1 cellular context compared by ENCODE assay signal in genomic region chr4:1999308-1999707, GRCh38. TPM values are rescaled to one million over a fixed set of nuclear protein-coding genes. Genes with fewer than 3 reads are reported as not detected.
"Had no signal": no experiment of that assay in that cellular context is flagged by ENCODE, and none has a peak within 500 bp of the region (broad histone marks: within the 10 kb centered on the region; RNA-seq: fewer than 3 reads in every experiment).

No MANE protein-coding gene starts in this region.

RNA-seq across cellular contexts. Expression of gene NAT8L, which starts 59.8 kb away (rescaled TPM):
- total RNA-seq: RPMI7951 had no signal
